Comparison of ENCODE assay signal across 8 cellular contexts in genomic region chr11:128757235-128757711, GRCh38.
DNase-seq lines count a peak whose midpoint lies in the region; ATAC-seq and TF ChIP-seq lines count a peak whose summit lies in the region.

No MANE protein-coding gene starts in this region.

- DNase-seq in NOMO-1 (lab: John Stamatoyannopoulos, UW; ENCODE audit: unreplicated experiment in 2 of 2): peak; percentile 88 to 89
- peak; percentile 58 for DNase-seq in activated T-cell treated with anti-CD3 and anti-CD28 coated beads for 48 hours (ENCODE audit: low read depth)
- peak in 1 of 2 donors; percentile 49 for DNase-seq in heart right ventricle
- DNase-seq in stimulated activated CD8-positive, alpha-beta memory T cell treated with anti-CD3 and anti-CD28 coated beads, Interleukin-2, amount 100 ng/mL, for 1 hour (ENCODE audit: low read depth in 2 of 2): peak; percentile 42 to 49
- DNase-seq in T1000 (lab: John Stamatoyannopoulos, UW): no peak
- no peak for DNase-seq in NCI-H345 (lab: John Stamatoyannopoulos, UW)

- H3K36me3 ChIP-seq in heart right ventricle: peaks cover 0 to 70% (median 11%) of the 10 kb centered on the region in 9 donors

- 38 to 56% methylated on average over 3 of the region's 3 CpGs for WGBS in heart right ventricle, 2 donors

- H3K4me3 ChIP-seq in heart right ventricle: no peak overlapping the region

- peak in 8 of 9 donors; percentile 20 to 73 (median 40) for TF ChIP-seq CTCF in heart right ventricle (IDR thresholded peaks at IDR 0.05)

- H3K4me1 ChIP-seq in heart right ventricle: peaks cover 0 to 50% (median 17%) of the 10 kb centered on the region in 9 donors

- no peaks in the 10 kb centered on the region for H3K27me3 ChIP-seq in heart right ventricle

- no peaks in the 10 kb centered on the region for H3K9me3 ChIP-seq in heart right ventricle

- ATAC-seq in GM18517 (IDR thresholded peaks at IDR 0.05; ENCODE audit: unreplicated experiment): peak; percentile 86
- peak; percentile 72 for ATAC-seq in HG02623 (IDR thresholded peaks at IDR 0.05; ENCODE audit: unreplicated experiment)
- ATAC-seq in heart right ventricle: peak; percentile 61 to 85 (median 72)

- intact Hi-C loops in heart right ventricle (cut with DNase I): loop anchor here in 2 of 10 donors (5.0 to 10.0 kb wide), 3 partner anchors 60 to 122 kb away; partner anchors contain the start of gene FLI1 (in 1 of the 2)

- peak overlapping the region in 1 of 10 donors; percentile 10 for H3K27ac ChIP-seq in heart right ventricle

Comparison
In these comparisons a context has a peak if more than half of its experiments do, and no peak if none do; other contexts are left out.
1. DNase-seq: peak in NOMO-1 (2 of 2), activated T-cell treated with anti-CD3 and anti-CD28 coated beads for 48 hours (single experiment) and stimulated activated CD8-positive, alpha-beta memory T cell treated with anti-CD3 and anti-CD28 coated beads, Interleukin-2, amount 100 ng/mL, for 1 hour (2 of 2); none in T1000 (single experiment) and NCI-H345 (single experiment).
2. Peak in every context shown above with its lines, with median percentiles within 50 percentile points of each other: ATAC-seq.